In the genomic region with DNA sequence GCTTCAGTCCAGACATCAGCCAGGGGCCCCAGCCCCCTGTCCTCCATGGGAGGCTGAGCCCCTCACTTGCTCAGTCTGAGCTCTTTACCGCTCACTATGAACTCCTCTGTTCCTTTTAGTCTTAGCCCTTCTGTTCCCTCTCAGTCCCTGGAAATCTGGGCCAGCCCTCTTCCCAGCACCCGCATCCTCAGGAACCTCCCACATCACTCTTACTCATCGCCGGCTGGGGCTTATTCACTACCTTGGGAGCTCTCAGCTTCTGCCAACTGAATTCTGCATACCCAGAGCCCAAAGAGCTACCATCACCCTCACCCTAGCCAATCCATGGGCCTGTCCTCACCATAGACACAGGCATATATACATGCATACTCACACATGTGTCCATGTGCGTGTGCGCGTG, we compare ENCODE assay signal across 14 cellular contexts. TPM values are rescaled to one million over a fixed set of nuclear protein-coding genes. Genes with fewer than 3 reads are reported as not detected.
A peak's percentile ranks its signal among the peaks of the same experiment; 100 is the strongest.
DNase-seq lines count a peak whose midpoint lies in the region; ATAC-seq, FAIRE-seq and TF ChIP-seq lines count a peak whose summit lies in the region.
"Had no signal": no experiment of that assay in that cellular context is flagged by ENCODE, and none has a peak within 500 bp of the region (broad histone marks: within the 10 kb centered on the region; RNA-seq: fewer than 3 reads in every experiment).

No MANE protein-coding gene starts in this region.

- intact Hi-C loops in IMR-90 (cut with micrococcal nuclease) = loop anchor here (10.0 kb wide), 1 partner anchor 635 kb away; no protein-coding TSS in a partner anchor
- intact Hi-C loops in testis (cut with DNase I; ENCODE audit: low total_unique reads) = no loop called here

- no peak overlapping the region for H2BK20ac ChIP-seq in IMR-90 (ENCODE audit: low read depth, low read length)

- no peaks in the 10 kb centered on the region for H3K4me1 ChIP-seq in IMR-90 (ENCODE audit: control insufficient read depth, insufficient read depth, low read length)
- H3K4me1 ChIP-seq in keratinocyte (ENCODE audit: control insufficient read depth, extremely low read depth, insufficient read depth, low read length) = peaks cover 3% of the 10 kb centered on the region
- no peaks in the 10 kb centered on the region for H3K4me1 ChIP-seq in testis

- H3K23ac ChIP-seq in IMR-90 (ENCODE audit: low read depth, low read length) = no peak overlapping the region

- H3K79me1 ChIP-seq in IMR-90 (ENCODE audit: low read depth in 1 of 2, low read length in 2 of 2) = no peaks in the 10 kb centered on the region

- no peak overlapping the region for H2AFZ ChIP-seq in IMR-90 (replicated peaks; ENCODE audit: low read length, poor library complexity)
- H2AFZ ChIP-seq in keratinocyte (ENCODE audit: control insufficient read depth, low read length) = no peak overlapping the region

- H2AK9ac ChIP-seq in IMR-90 (replicated peaks; ENCODE audit: low read depth, low read length, poor library complexity) = no peak overlapping the region

- H3K4me2 ChIP-seq in IMR-90 (ENCODE audit: low read depth, low read length) (no peak overlapping the region), keratinocyte (ENCODE audit: control insufficient read depth, extremely low read depth, insufficient read depth, low read depth, low read length) (no peak overlapping the region)

- H3K4me3 ChIP-seq in IMR-90 (ENCODE audit: insufficient read depth, low read depth, low read length) (no peak overlapping the region), brain microvascular endothelial cell (ENCODE audit: low read depth, low read length) (no peak overlapping the region), keratinocyte (ENCODE audit: control insufficient read depth in 2 of 3, extremely low read depth in 1 of 3, insufficient read depth in 2 of 3, low read depth in 1 of 3, low read length in 3 of 3) (no peak overlapping the region), testis (no peak overlapping the region)
- H3K4me3 ChIP-seq: transverse colon had no signal

- no peak overlapping the region for H4K8ac ChIP-seq in IMR-90 (ENCODE audit: low read depth in 2 of 2, low read length in 2 of 2)

- ATAC-seq in IMR-90 (ENCODE audit: low read depth) (peak; percentile 92), GM19455 (IDR thresholded peaks at IDR 0.05; ENCODE audit: unreplicated experiment) (no peak)
- ATAC-seq: activated T-cell treated with anti-CD3 and anti-CD28 coated beads, Interleukin-2, amount 50 U/mL, for 4 hours had no signal

- no peaks in the 10 kb centered on the region for H4K20me1 ChIP-seq in IMR-90 (ENCODE audit: insufficient read depth, low read length)
- H4K20me1 ChIP-seq in keratinocyte (ENCODE audit: control insufficient read depth, extremely low read depth, insufficient read depth, low read length) = no peaks in the 10 kb centered on the region

- in situ Hi-C loops in IMR-90 (cut with MboI; ENCODE audit: low sequenced_read_pairs) (no loop called here), brain microvascular endothelial cell (cut with HindIII; ENCODE audit: low pct_ligation_motif_present, low sequenced_read_pairs) (no loop called here)

- no peaks in the 10 kb centered on the region for H3K79me2 ChIP-seq in keratinocyte (ENCODE audit: control insufficient read depth, insufficient read depth, low read length)

- no peak overlapping the region for H3K14ac ChIP-seq in IMR-90 (replicated peaks; ENCODE audit: low read depth, low read length)

- 57% methylated on average over 7 of the region's 7 CpGs; no CpG with 5 or more reads in 1 of the 2 experiments for WGBS in IMR-90 (ENCODE audit: extremely low coverage in 2 of 2, insufficient read length in 1 of 2), 2 experiments
- WGBS in testis, 2 donors = 86 to 87% methylated on average over 7 of the region's 7 CpGs

- H3K9me3 ChIP-seq in IMR-90 (ENCODE audit: control insufficient read depth, insufficient read depth, low read length) (no peaks in the 10 kb centered on the region), keratinocyte (ENCODE audit: control insufficient read depth, low read depth, low read length) (no peaks in the 10 kb centered on the region), testis (no peaks in the 10 kb centered on the region)
- H3K9me3 ChIP-seq: transverse colon had no signal

- no peak overlapping the region for H4K5ac ChIP-seq in IMR-90 (ENCODE audit: low read depth, low read length)

- TF ChIP-seq RAD21 in IMR-90 (IDR thresholded peaks at IDR 0.05; ENCODE audit: low read length) = no peak

- CTCF ChIA-PET in IMR-90 (lab: Yijun Ruan, JAX) = interaction anchor here (1.4 kb wide), 1 partner anchor 63 kb away, joined by 5 read pairs; no protein-coding TSS in a partner anchor

- no peak overlapping the region for H2BK5ac ChIP-seq in IMR-90 (ENCODE audit: low read depth, low read length, poor library complexity, severe bottlenecking)

- POLR2A ChIA-PET in IMR-90 (lab: Charles Lee; ENCODE audit: unreplicated experiment) = no interaction called here

- H3K4ac ChIP-seq in IMR-90 (ENCODE audit: low read depth, low read length) = no peak overlapping the region

- dilution Hi-C loops in IMR-90 (cut with HindIII; ENCODE audit: low sequenced_read_pairs, unreplicated experiment) = no loop called here
- dilution Hi-C loops in keratinocyte (cut with MboI; ENCODE audit: extremely low pct_ligation_motif_present, low sequenced_read_pairs) = no loop called here

- no peaks in the 10 kb centered on the region for H3K36me3 ChIP-seq in IMR-90 (ENCODE audit: control insufficient read depth, insufficient read depth, low read length)
- H3K36me3 ChIP-seq in brain microvascular endothelial cell (replicated peaks) = no peaks in the 10 kb centered on the region
- H3K36me3 ChIP-seq in keratinocyte (ENCODE audit: control insufficient read depth in 2 of 2, extremely low read depth in 1 of 2, insufficient read depth in 2 of 2, low read length in 2 of 2) = no peaks in the 10 kb centered on the region
- no peaks in the 10 kb centered on the region for H3K36me3 ChIP-seq in testis (ENCODE audit: low read depth, missing control alignments)
- H3K36me3 ChIP-seq: transverse colon had no signal

- peak; percentile 87 for FAIRE-seq in keratinocyte (lab: Jason Lieb, UNC)

- no peak overlapping the region for H2BK15ac ChIP-seq in IMR-90 (ENCODE audit: low read depth, low read length)

- no peak overlapping the region for H3K9ac ChIP-seq in IMR-90 (ENCODE audit: low read depth, low read length)
- H3K9ac ChIP-seq in keratinocyte (ENCODE audit: control insufficient read depth, extremely low read depth, insufficient read depth, low read length) = no peak overlapping the region

- peak; percentile 90 for DNase-seq in AG08395 (ENCODE audit: low spot score)
- peak; percentile 77 for DNase-seq in IMR-90
- DNase-seq in brain microvascular endothelial cell = peak; percentile 56
- no peak for DNase-seq in keratinocyte (ENCODE audit: low read depth, low spot score)
- no peak for DNase-seq in stimulated activated CD8-positive, alpha-beta memory T cell treated with anti-CD3 and anti-CD28 coated beads, Interleukin-4, amount 100 ng/mL, for 48 hours
- DNase-seq in NCI-H2107 treated with DMSO at 0.1 percent for 48 hours (lab: John Stamatoyannopoulos, UW; ENCODE audit: unreplicated experiment) = no peak
- no peak for DNase-seq in testis
- DNase-seq: activated CD4-positive, alpha-beta T cell treated with anti-CD3 and anti-CD28 coated beads for 1 hour; activated T-cell treated with anti-CD3 and anti-CD28 coated beads, Interleukin-2, amount 50 U/mL, for 4 hours; aorta; effector memory CD4-positive, alpha-beta T cell; transverse colon had no signal

- H3K56ac ChIP-seq in IMR-90 (ENCODE audit: extremely low read depth, insufficient read depth, low read length) = no peak overlapping the region

- TF ChIP-seq POLR2A in IMR-90 (IDR thresholded peaks at IDR 0.05; ENCODE audit: low read depth, low read length) (no peak), testis (IDR thresholded peaks at IDR 0.05) (no peak)

- no peak overlapping the region for H2AK5ac ChIP-seq in IMR-90 (ENCODE audit: low read depth, low read length)

- H4K91ac ChIP-seq in IMR-90 (ENCODE audit: insufficient read depth, low read depth, low read length) = no peak overlapping the region

- peaks cover 65% of the 10 kb centered on the region for H3K27me3 ChIP-seq in IMR-90 (ENCODE audit: control insufficient read depth, insufficient read depth, low read length)
- H3K27me3 ChIP-seq in brain microvascular endothelial cell (replicated peaks) = peaks cover 49% of the 10 kb centered on the region
- peaks cover 30% of the 10 kb centered on the region for H3K27me3 ChIP-seq in keratinocyte (ENCODE audit: control insufficient read depth, extremely low read depth, insufficient read depth, low read length)
- H3K27me3 ChIP-seq in testis = no peaks in the 10 kb centered on the region

- no peak for TF ChIP-seq CTCF in IMR-90 (conservative IDR thresholded peaks at IDR 0.05; ENCODE audit: low read depth, low read length)
- no peak for TF ChIP-seq CTCF in brain microvascular endothelial cell (IDR thresholded peaks at IDR 0.05; ENCODE audit: low read depth, low read length, missing control alignments)
- TF ChIP-seq CTCF in keratinocyte (optimal IDR thresholded peaks at IDR 0.05 in 1 of 3, IDR thresholded peaks at IDR 0.05 in 1 of 3, conservative IDR thresholded peaks at IDR 0.05 in 1 of 3; ENCODE audit: extremely low read depth in 1 of 3, insufficient read depth in 2 of 3, low read length in 3 of 3) = no peak
- no peak for TF ChIP-seq CTCF in testis (IDR thresholded peaks at IDR 0.05)

- H3K9me1 ChIP-seq in IMR-90 (ENCODE audit: insufficient read depth, low read length) (no peaks in the 10 kb centered on the region), keratinocyte (ENCODE audit: control insufficient read depth, extremely low read depth, insufficient read depth, low read length) (no peaks in the 10 kb centered on the region)

- BruUV-seq in IMR-90 (replicated peaks; lab: Mats Ljungman, UMichigan) = no TSS peak

- no peak overlapping the region for H3K18ac ChIP-seq in IMR-90 (ENCODE audit: low read depth, low read length)

- H2BK120ac ChIP-seq in IMR-90 (ENCODE audit: low read depth, low read length) = no peak overlapping the region

- H3K27ac ChIP-seq in IMR-90 (ENCODE audit: insufficient read depth, low read length) (no peak overlapping the region), brain microvascular endothelial cell (no peak overlapping the region), keratinocyte (ENCODE audit: control insufficient read depth, insufficient read depth, low read length) (no peak overlapping the region), testis (no peak overlapping the region)
- H3K27ac ChIP-seq: HL-60, transverse colon had no signal

RNA-seq across cellular contexts. Expression of a gene that starts 11.5 kb away (rescaled TPM):
- total RNA-seq in IMR-90 (2012; rRNA removed) (not detected in 2 replicates), testis (under 1 TPM; 0.43 to 0.47 TPM)
- polyA plus RNA-seq in IMR-90 (2012; rRNA removed) (not detected in 2 replicates), keratinocyte (not detected in 3 replicates), testis (ENCODE audit: insufficient read depth, low read depth, low replicate concordance) (4.0 TPM)
- polyA plus RNA-seq in IMR-90 (2012; cell fraction: cytosol; rRNA removed) = not detected in 2 replicates
- not detected in 2 replicates for polyA plus RNA-seq in IMR-90 (2012; cell fraction: nucleus; rRNA removed; ENCODE audit: low replicate concordance)
- not detected for polyA plus RNA-seq in keratinocyte (2011; ENCODE audit: low read depth)
- not detected in 2 replicates for polyA plus RNA-seq in keratinocyte (2011; cell fraction: cytosol; rRNA removed)
- not detected in 2 replicates for polyA plus RNA-seq in keratinocyte (2011; cell fraction: nucleus; rRNA removed)
- not detected in 2 replicates for polyA plus RNA-seq in keratinocyte (2012; ENCODE audit: low replicate concordance)
- polyA minus RNA-seq in keratinocyte = not detected in 3 replicates
- not detected for polyA minus RNA-seq in keratinocyte (2011; cell fraction: cytosol; rRNA and poly(A)+ RNA removed)
- polyA minus RNA-seq in keratinocyte (2011; cell fraction: nucleus; rRNA and poly(A)+ RNA removed) = not detected in 2 replicates
- total RNA-seq: activated T-cell treated with anti-CD3 and anti-CD28 coated beads, Interleukin-2, amount 50 U/mL, for 4 hours; aorta; transverse colon had no signal

RNA-seq across cellular contexts. Expression of a gene that starts 50.3 kb away (rescaled TPM):
- not detected in 2 replicates for total RNA-seq in IMR-90 (2012; rRNA removed)
- not detected in 2 replicates for polyA plus RNA-seq in IMR-90 (2012; rRNA removed)
- not detected in 2 replicates for polyA plus RNA-seq in IMR-90 (2012; cell fraction: cytosol; rRNA removed)
- not detected in 2 replicates for polyA plus RNA-seq in IMR-90 (2012; cell fraction: nucleus; rRNA removed; ENCODE audit: low replicate concordance)
- not detected in 3 replicates for polyA plus RNA-seq in keratinocyte
- polyA plus RNA-seq in keratinocyte (2011; ENCODE audit: low read depth) = not detected
- not detected in 2 replicates for polyA plus RNA-seq in keratinocyte (2011; cell fraction: cytosol; rRNA removed)
- not detected in 2 replicates for polyA plus RNA-seq in keratinocyte (2011; cell fraction: nucleus; rRNA removed)
- polyA plus RNA-seq in keratinocyte (2012; ENCODE audit: low replicate concordance) = 0.06 TPM in 1 of 2 replicates, not detected in the other
- not detected in 3 replicates for polyA minus RNA-seq in keratinocyte
- not detected for polyA minus RNA-seq in keratinocyte (2011; cell fraction: cytosol; rRNA and poly(A)+ RNA removed)
- polyA minus RNA-seq in keratinocyte (2011; cell fraction: nucleus; rRNA and poly(A)+ RNA removed) = not detected in 2 replicates
- total RNA-seq in testis = 1 to 10 TPM; 1.7 to 2.0 TPM
- polyA plus RNA-seq in testis (ENCODE audit: insufficient read depth, low read depth, low replicate concordance) = 1.1 TPM
- total RNA-seq: activated T-cell treated with anti-CD3 and anti-CD28 coated beads, Interleukin-2, amount 50 U/mL, for 4 hours; aorta; transverse colon had no signal

Comparison
In these comparisons a context has a peak if more than half of its experiments do, and no peak if none do; other contexts are left out.
1. DNase-seq: peak in AG08395 (single experiment), IMR-90 (single experiment) and brain microvascular endothelial cell (single experiment); none in keratinocyte (single experiment), stimulated activated CD8-positive, alpha-beta memory T cell treated with anti-CD3 and anti-CD28 coated beads, Interleukin-4, amount 100 ng/mL, for 48 hours (single experiment), NCI-H2107 treated with DMSO at 0.1 percent for 48 hours (single experiment) and testis (single experiment).